Comparison of ENCODE assay signal across 8 cellular contexts in genomic region chr1:119631433-119632102, GRCh38. TPM values are rescaled to one million over a fixed set of nuclear protein-coding genes. Genes with fewer than 3 reads are reported as not detected.
DNase-seq lines count a peak whose midpoint lies in the region; ATAC-seq and TF ChIP-seq lines count a peak whose summit lies in the region.

No MANE protein-coding gene starts in this region.

- no peak overlapping the region for H3K4me3 Mint-ChIP-seq in activated CD4-positive, alpha-beta T cell treated with anti-CD3 and anti-CD28 coated beads, Interleukin-2, amount 10 ng/mL, durations not matched to agents 24 days and 14 days
- no peak overlapping the region for H3K4me3 Mint-ChIP-seq in T-helper 17 cell

- no peak for TF ChIP-seq CTCF in VCaP (conservative IDR thresholded peaks at IDR 0.05)
- TF ChIP-seq CTCF in prostate gland (IDR thresholded peaks at IDR 0.05) = no peak

- no peaks in the 10 kb centered on the region for H3K27me3 ChIP-seq in prostate gland (replicated peaks; ENCODE audit: insufficient read depth)

- H3K9me3 Mint-ChIP-seq in activated CD4-positive, alpha-beta T cell treated with anti-CD3 and anti-CD28 coated beads, Interleukin-2, amount 10 ng/mL, durations not matched to agents 24 days and 14 days = no peaks in the 10 kb centered on the region

- H3K9me3 ChIP-seq in prostate gland = no peaks in the 10 kb centered on the region
- no peaks in the 10 kb centered on the region for H3K9me3 ChIP-seq in T-helper 17 cell (ENCODE audit: control insufficient read depth, low read length, poor library complexity, severe bottlenecking)

- no peaks in the 10 kb centered on the region for H3K36me3 ChIP-seq in prostate gland

- H3K36me3 Mint-ChIP-seq in activated CD4-positive, alpha-beta T cell treated with anti-CD3 and anti-CD28 coated beads, Interleukin-2, amount 10 ng/mL, durations not matched to agents 24 days and 14 days (ENCODE audit: low read depth) = no peaks in the 10 kb centered on the region
- H3K36me3 Mint-ChIP-seq in T-helper 17 cell (ENCODE audit: low read depth) = no peaks in the 10 kb centered on the region

- H3K27ac Mint-ChIP-seq in activated CD4-positive, alpha-beta T cell treated with anti-CD3 and anti-CD28 coated beads, Interleukin-2, amount 10 ng/mL, durations not matched to agents 24 days and 14 days = no peak overlapping the region
- no peak overlapping the region for H3K27ac Mint-ChIP-seq in T-helper 17 cell

- peaks cover 64% of the 10 kb centered on the region for H3K27me3 Mint-ChIP-seq in activated CD4-positive, alpha-beta T cell treated with anti-CD3 and anti-CD28 coated beads, Interleukin-2, amount 10 ng/mL, durations not matched to agents 24 days and 14 days
- H3K27me3 Mint-ChIP-seq in T-helper 17 cell = peaks cover 70% of the 10 kb centered on the region

- WGBS in prostate gland = 15% methylated on average over 21 of the region's 37 CpGs

- peak overlapping the region; percentile 7 to 11 for H3K4me3 ChIP-seq in prostate gland

- intact Hi-C loops in Right ventricle myocardium superior (cut with DNase I) (no loop called here), prostate gland (cut with DNase I) (no loop called here)
- intact Hi-C loops in activated CD4-positive, alpha-beta T cell treated with anti-CD3 and anti-CD28 coated beads, Interleukin-2, amount 10 ng/mL, durations not matched to agents 24 days and 14 days (cut with micrococcal nuclease) = loop anchor here (2.0 kb wide), 1 partner anchor 25 kb away; no protein-coding TSS in a partner anchor

- peaks cover 4% of the 10 kb centered on the region for H3K4me1 Mint-ChIP-seq in activated CD4-positive, alpha-beta T cell treated with anti-CD3 and anti-CD28 coated beads, Interleukin-2, amount 10 ng/mL, durations not matched to agents 24 days and 14 days
- no peaks in the 10 kb centered on the region for H3K4me1 Mint-ChIP-seq in T-helper 17 cell

- ATAC-seq in HG03135 (IDR thresholded peaks at IDR 0.05; ENCODE audit: unreplicated experiment) = peak; percentile 66
- ATAC-seq in Right ventricle myocardium superior (ENCODE audit: poor library complexity) = peak; percentile 96
- ATAC-seq in T-helper 17 cell = no peak

- peaks cover 13% of the 10 kb centered on the region for H3K4me1 ChIP-seq in prostate gland (replicated peaks)

- DNase-seq in COR-L47 (lab: John Stamatoyannopoulos, UW) = peak; percentile 80
- peak; percentile 95 for DNase-seq in Right ventricle myocardium superior
- DNase-seq in prostate gland (ENCODE audit: low spot score) = peak; percentile 78
- DNase-seq in T-helper 1 cell = no peak
- DNase-seq in activated CD4-positive, alpha-beta T cell treated with anti-CD3 and anti-CD28 coated beads, Interleukin-2, amount 10 ng/mL, durations not matched to agents 24 days and 14 days = no peak
- DNase-seq in T-helper 17 cell = no peak

- H3K27ac ChIP-seq in VCaP (peak overlapping the region; percentile 81), prostate gland (peak overlapping the region; percentile 75 to 77)

- no peak for TF ChIP-seq POLR2A in prostate gland (IDR thresholded peaks at IDR 0.05)

RNA-seq across cellular contexts. Expression of gene ZNF697, which starts 16.5 kb away (rescaled TPM):
- 9.2 TPM for total RNA-seq in Right ventricle myocardium superior
- 10 to 100 TPM; 17.4 to 25.6 TPM for total RNA-seq in prostate gland
- total RNA-seq in activated CD4-positive, alpha-beta T cell treated with anti-CD3 and anti-CD28 coated beads, Interleukin-2, amount 10 ng/mL, durations not matched to agents 24 days and 14 days = 4.5 and 4.8 TPM in 2 replicates
- under 1 TPM in 1 of 2 donors, not detected in 1; 0.15 TPM for total RNA-seq in T-helper 17 cell

Comparison
In these comparisons a context has a peak if more than half of its experiments do, and no peak if none do; other contexts are left out.
1. DNase-seq: peak in COR-L47 (single experiment), Right ventricle myocardium superior (single experiment) and prostate gland (single experiment); none in T-helper 1 cell (0 of 5), activated CD4-positive, alpha-beta T cell treated with anti-CD3 and anti-CD28 coated beads, Interleukin-2, amount 10 ng/mL, durations not matched to agents 24 days and 14 days (single experiment) and T-helper 17 cell (0 of 3).